1 cellular context compared by ENCODE assay signal in genomic region chr3:180881065-180881801, GRCh38.
TF ChIP-seq lines count a peak whose summit lies in the region.

No MANE protein-coding gene starts in this region.

TF ChIP-seq in K562, 482 proteins besides CTCF, POLR2A, EP300 and RAD21 (continued from another document and continues in another):
- TF ChIP-seq, protein P1, sequence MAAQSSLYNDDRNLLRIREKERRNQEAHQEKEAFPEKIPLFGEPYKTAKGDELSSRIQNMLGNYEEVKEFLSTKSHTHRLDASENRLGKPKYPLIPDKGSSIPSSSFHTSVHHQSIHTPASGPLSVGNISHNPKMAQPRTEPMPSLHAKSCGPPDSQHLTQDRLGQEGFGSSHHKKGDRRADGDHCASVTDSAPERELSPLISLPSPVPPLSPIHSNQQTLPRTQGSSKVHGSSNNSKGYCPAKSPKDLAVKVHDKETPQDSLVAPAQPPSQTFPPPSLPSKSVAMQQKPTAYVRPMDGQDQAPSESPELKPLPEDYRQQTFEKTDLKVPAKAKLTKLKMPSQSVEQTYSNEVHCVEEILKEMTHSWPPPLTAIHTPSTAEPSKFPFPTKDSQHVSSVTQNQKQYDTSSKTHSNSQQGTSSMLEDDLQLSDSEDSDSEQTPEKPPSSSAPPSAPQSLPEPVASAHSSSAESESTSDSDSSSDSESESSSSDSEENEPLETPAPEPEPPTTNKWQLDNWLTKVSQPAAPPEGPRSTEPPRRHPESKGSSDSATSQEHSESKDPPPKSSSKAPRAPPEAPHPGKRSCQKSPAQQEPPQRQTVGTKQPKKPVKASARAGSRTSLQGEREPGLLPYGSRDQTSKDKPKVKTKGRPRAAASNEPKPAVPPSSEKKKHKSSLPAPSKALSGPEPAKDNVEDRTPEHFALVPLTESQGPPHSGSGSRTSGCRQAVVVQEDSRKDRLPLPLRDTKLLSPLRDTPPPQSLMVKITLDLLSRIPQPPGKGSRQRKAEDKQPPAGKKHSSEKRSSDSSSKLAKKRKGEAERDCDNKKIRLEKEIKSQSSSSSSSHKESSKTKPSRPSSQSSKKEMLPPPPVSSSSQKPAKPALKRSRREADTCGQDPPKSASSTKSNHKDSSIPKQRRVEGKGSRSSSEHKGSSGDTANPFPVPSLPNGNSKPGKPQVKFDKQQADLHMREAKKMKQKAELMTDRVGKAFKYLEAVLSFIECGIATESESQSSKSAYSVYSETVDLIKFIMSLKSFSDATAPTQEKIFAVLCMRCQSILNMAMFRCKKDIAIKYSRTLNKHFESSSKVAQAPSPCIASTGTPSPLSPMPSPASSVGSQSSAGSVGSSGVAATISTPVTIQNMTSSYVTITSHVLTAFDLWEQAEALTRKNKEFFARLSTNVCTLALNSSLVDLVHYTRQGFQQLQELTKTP (IDR thresholded peaks at IDR 0.05; ENCODE audit: low read depth in 1 of 2, partially characterized antibody in 2 of 2), result no peak
- TF ChIP-seq MITF (IDR thresholded peaks at IDR 0.05), result no peak
- no peak for TF ChIP-seq NCOR1 (IDR thresholded peaks at IDR 0.05)
- TF ChIP-seq GTF2B (IDR thresholded peaks at IDR 0.05; ENCODE audit: extremely low read depth, insufficient read length), result no peak
- TF ChIP-seq EHMT2 (IDR thresholded peaks at IDR 0.05), result peak; percentile 45; the same call in 1 of the 2 replicates
- 0 out of 2 replicates have a peak, but pooled peaks have one; percentile 24 for TF ChIP-seq RAD51 (IDR thresholded peaks at IDR 0.05; ENCODE audit: borderline replicate concordance, low read depth)
- no peak for TF ChIP-seq ZNF76 (CRISPR knock-in tag; IDR thresholded peaks at IDR 0.05; ENCODE audit: borderline replicate concordance)
- TF ChIP-seq, protein P2, sequence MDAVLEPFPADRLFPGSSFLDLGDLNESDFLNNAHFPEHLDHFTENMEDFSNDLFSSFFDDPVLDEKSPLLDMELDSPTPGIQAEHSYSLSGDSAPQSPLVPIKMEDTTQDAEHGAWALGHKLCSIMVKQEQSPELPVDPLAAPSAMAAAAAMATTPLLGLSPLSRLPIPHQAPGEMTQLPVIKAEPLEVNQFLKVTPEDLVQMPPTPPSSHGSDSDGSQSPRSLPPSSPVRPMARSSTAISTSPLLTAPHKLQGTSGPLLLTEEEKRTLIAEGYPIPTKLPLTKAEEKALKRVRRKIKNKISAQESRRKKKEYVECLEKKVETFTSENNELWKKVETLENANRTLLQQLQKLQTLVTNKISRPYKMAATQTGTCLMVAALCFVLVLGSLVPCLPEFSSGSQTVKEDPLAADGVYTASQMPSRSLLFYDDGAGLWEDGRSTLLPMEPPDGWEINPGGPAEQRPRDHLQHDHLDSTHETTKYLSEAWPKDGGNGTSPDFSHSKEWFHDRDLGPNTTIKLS (IDR thresholded peaks at IDR 0.05; ENCODE audit: borderline replicate concordance, low read depth), result peak; percentile 79; the same call in 1 of the 2 replicates
- TF ChIP-seq, protein P3, sequence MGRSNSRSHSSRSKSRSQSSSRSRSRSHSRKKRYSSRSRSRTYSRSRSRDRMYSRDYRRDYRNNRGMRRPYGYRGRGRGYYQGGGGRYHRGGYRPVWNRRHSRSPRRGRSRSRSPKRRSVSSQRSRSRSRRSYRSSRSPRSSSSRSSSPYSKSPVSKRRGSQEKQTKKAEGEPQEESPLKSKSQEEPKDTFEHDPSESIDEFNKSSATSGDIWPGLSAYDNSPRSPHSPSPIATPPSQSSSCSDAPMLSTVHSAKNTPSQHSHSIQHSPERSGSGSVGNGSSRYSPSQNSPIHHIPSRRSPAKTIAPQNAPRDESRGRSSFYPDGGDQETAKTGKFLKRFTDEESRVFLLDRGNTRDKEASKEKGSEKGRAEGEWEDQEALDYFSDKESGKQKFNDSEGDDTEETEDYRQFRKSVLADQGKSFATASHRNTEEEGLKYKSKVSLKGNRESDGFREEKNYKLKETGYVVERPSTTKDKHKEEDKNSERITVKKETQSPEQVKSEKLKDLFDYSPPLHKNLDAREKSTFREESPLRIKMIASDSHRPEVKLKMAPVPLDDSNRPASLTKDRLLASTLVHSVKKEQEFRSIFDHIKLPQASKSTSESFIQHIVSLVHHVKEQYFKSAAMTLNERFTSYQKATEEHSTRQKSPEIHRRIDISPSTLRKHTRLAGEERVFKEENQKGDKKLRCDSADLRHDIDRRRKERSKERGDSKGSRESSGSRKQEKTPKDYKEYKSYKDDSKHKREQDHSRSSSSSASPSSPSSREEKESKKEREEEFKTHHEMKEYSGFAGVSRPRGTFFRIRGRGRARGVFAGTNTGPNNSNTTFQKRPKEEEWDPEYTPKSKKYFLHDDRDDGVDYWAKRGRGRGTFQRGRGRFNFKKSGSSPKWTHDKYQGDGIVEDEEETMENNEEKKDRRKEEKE (IDR thresholded peaks at IDR 0.05; ENCODE audit: borderline replicate concordance in 1 of 2, control insufficient read depth in 1 of 2, low read depth in 2 of 2, low read length in 1 of 2), result no peak
- TF ChIP-seq CBX5 (IDR thresholded peaks at IDR 0.05; ENCODE audit: borderline replicate concordance, low read depth), result no peak
- TF ChIP-seq NRF1 (conservative IDR thresholded peaks at IDR 0.05 in 1 of 2, IDR thresholded peaks at IDR 0.05 in 1 of 2), result peak in 1 of 2 experiments; percentile 62; a peak in 2 of 4 replicates
- TF ChIP-seq, protein P4, sequence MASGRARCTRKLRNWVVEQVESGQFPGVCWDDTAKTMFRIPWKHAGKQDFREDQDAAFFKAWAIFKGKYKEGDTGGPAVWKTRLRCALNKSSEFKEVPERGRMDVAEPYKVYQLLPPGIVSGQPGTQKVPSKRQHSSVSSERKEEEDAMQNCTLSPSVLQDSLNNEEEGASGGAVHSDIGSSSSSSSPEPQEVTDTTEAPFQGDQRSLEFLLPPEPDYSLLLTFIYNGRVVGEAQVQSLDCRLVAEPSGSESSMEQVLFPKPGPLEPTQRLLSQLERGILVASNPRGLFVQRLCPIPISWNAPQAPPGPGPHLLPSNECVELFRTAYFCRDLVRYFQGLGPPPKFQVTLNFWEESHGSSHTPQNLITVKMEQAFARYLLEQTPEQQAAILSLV (tag; IDR thresholded peaks at IDR 0.05), result no peak
- no peak for TF ChIP-seq CHD7 (IDR thresholded peaks at IDR 0.05; ENCODE audit: low read depth, low read length)
- TF ChIP-seq ARNT (IDR thresholded peaks at IDR 0.05), result no peak
- TF ChIP-seq CHAMP1 (IDR thresholded peaks at IDR 0.05), result no peak
- no peak for TF ChIP-seq HDAC8 (tag; IDR thresholded peaks at IDR 0.05)
- TF ChIP-seq POLR3G (IDR thresholded peaks at IDR 0.05; ENCODE audit: extremely low read depth, insufficient read length, insufficient replicate concordance), result no peak
- TF ChIP-seq EP400 (IDR thresholded peaks at IDR 0.05), result peak; percentile 79
- TF ChIP-seq TCF7L2 (IDR thresholded peaks at IDR 0.05; ENCODE audit: low read depth, low read length), result no peak
- TF ChIP-seq, protein P5, sequence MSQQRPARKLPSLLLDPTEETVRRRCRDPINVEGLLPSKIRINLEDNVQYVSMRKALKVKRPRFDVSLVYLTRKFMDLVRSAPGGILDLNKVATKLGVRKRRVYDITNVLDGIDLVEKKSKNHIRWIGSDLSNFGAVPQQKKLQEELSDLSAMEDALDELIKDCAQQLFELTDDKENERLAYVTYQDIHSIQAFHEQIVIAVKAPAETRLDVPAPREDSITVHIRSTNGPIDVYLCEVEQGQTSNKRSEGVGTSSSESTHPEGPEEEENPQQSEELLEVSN (IDR thresholded peaks at IDR 0.05; ENCODE audit: borderline replicate concordance in 1 of 2, extremely low read depth in 1 of 2, insufficient read depth in 1 of 2, insufficient read length in 1 of 2, low read depth in 1 of 2, low read length in 1 of 2, poor library complexity in 1 of 2, severe bottlenecking in 1 of 2), result peak in 1 of 2 experiments; percentile 17
- no peak for TF ChIP-seq RFX5 (IDR thresholded peaks at IDR 0.05; ENCODE audit: low read depth, low read length)
